ENCODE assay signal across 20 cellular contexts in the genomic region with DNA sequence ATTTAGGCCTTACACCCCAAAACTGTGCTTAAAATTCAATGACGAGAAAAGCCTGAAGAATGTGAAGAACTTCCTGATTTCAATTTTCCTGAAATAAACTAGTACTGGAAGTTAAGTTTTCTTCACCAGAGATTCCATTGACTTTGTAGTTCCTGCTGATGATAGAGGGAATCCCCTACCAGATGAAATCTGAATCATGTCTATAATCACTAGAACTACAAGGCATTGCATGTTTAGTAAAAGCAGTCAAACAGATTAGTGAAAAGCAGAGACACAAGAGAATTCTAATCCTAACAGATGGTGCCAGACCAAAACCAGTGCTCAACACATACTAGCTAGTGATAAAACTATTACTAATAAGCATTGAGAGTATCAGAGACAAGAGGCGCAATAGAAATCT.
A peak's percentile ranks its signal among the peaks of the same experiment; 100 is the strongest.
DNase-seq lines count a peak whose midpoint lies in the region; ATAC-seq and TF ChIP-seq lines count a peak whose summit lies in the region.
"Had no signal": no experiment of that assay in that cellular context is flagged by ENCODE, and none has a peak within 500 bp of the region (broad histone marks: within the 10 kb centered on the region; RNA-seq: fewer than 3 reads in every experiment).

No MANE protein-coding gene starts in this region.

- no peaks in the 10 kb centered on the region for H3K9me2 ChIP-seq in GM23338 (ENCODE audit: insufficient read depth)

- H3K36me3 Mint-ChIP-seq in naive B cell (no peaks in the 10 kb centered on the region), GM23338 (ENCODE audit: low read depth) (no peaks in the 10 kb centered on the region)
- H3K36me3 Mint-ChIP-seq: CD8-positive, alpha-beta T cell had no signal

- H3K79me2 ChIP-seq in GM23338 (replicated peaks; ENCODE audit: insufficient read depth), result no peaks in the 10 kb centered on the region

- H3K9me3 Mint-ChIP-seq in naive B cell, result peaks cover 0 to 2% (median 0%) of the 10 kb centered on the region in 7 donors
- no peaks in the 10 kb centered on the region for H3K9me3 Mint-ChIP-seq in GM23338
- H3K9me3 Mint-ChIP-seq: CD8-positive, alpha-beta T cell had no signal

- H3K27me3 Mint-ChIP-seq in naive B cell, result peaks cover 0 to 7% (median 0%) of the 10 kb centered on the region in 3 donors
- H3K27me3 Mint-ChIP-seq in GM23338 (ENCODE audit: insufficient read depth, low read depth, poor library complexity), result peaks cover 15% of the 10 kb centered on the region

- H3K36me3 ChIP-seq in GM23338 (ENCODE audit: insufficient read depth), result no peaks in the 10 kb centered on the region
- H3K36me3 ChIP-seq: tibial artery had no signal

- peak overlapping the region in 5 of 6 donors; percentile 7 to 93 (median 55) for H3K27ac Mint-ChIP-seq in naive B cell
- no peak overlapping the region for H3K27ac Mint-ChIP-seq in GM23338
- H3K27ac Mint-ChIP-seq: CD8-positive, alpha-beta T cell had no signal

- H2AFZ ChIP-seq in GM23338, result no peak overlapping the region

- H3K4me3 ChIP-seq in choroid plexus epithelial cell (ENCODE audit: low read depth, low read length), result no peak overlapping the region
- H3K4me3 ChIP-seq in GM23338, result no peak overlapping the region
- H3K4me3 ChIP-seq: tibial artery had no signal

- no peaks in the 10 kb centered on the region for H4K20me1 ChIP-seq in GM23338 (replicated peaks; ENCODE audit: insufficient read depth)

- ATAC-seq in naive B cell (ENCODE audit: low read depth in 2 of 2) (no peak), GM23338 (no peak)
- ATAC-seq: CD8-positive, alpha-beta T cell; left cardiac atrium had no signal

- DNase-seq in Caki2 (ENCODE audit: low read depth) (peak; percentile 28), NCI-H69 (lab: John Stamatoyannopoulos, UW) (peak; percentile 48), choroid plexus epithelial cell (ENCODE audit: low read depth) (peak; percentile 66), naive B cell (no peak), NCI-H2196 (lab: John Stamatoyannopoulos, UW; ENCODE audit: unreplicated experiment) (no peak), GM23338 (ENCODE audit: low spot score) (no peak), cortex of kidney (lab: John Stamatoyannopoulos, UW) (no peak)
- DNase-seq in activated effector memory CD4-positive, alpha-beta T cell treated with anti-CD3 and anti-CD28 coated beads, Interleukin-2, amount 50 U/mL, for 16 hours, result no peak
- DNase-seq: activated CD4-positive, alpha-beta T cell treated with anti-CD3 and anti-CD28 coated beads for 48 hours; activated effector memory CD4-positive, alpha-beta T cell treated with Interleukin-2 at 50 U/mL for 16 hours; CD8-positive, alpha-beta T cell; left cardiac atrium; NCI-H2107; NCI-H526 treated with DMSO at 0.1 percent for 48 hours; SIG-M5; stimulated activated CD4-positive, alpha-beta T cell treated with anti-CD3 and anti-CD28 coated beads, Interleukin-2, amount 100 ng/mL, for 24 hours; stimulated activated naive CD4-positive, alpha-beta T cell treated with Interleukin-2 at 50 U/mL for 16 hours; T-helper 1 cell; tibial artery had no signal

- in situ Hi-C loops in Caki2 (cut with HindIII; ENCODE audit: low pct_unique_long_range_greater_than_20kb, low sequenced_read_pairs), result no loop called here

- no peaks in the 10 kb centered on the region for H3K4me1 ChIP-seq in GM23338 (ENCODE audit: insufficient read depth)

- H3K4me3 Mint-ChIP-seq in naive B cell, result peak overlapping the region in 5 of 8 donors; percentile 59 to 88 (median 82)
- no peak overlapping the region for H3K4me3 Mint-ChIP-seq in GM23338
- H3K4me3 Mint-ChIP-seq: CD8-positive, alpha-beta T cell had no signal

- H3K27ac ChIP-seq in GM23338 (ENCODE audit: low read depth), result no peak overlapping the region
- H3K27ac ChIP-seq: epithelial cell of prostate, tibial artery had no signal

- no peak overlapping the region for H3K4me2 ChIP-seq in GM23338

- H3F3A ChIP-seq in GM23338 (replicated peaks; ENCODE audit: low read depth), result no peaks in the 10 kb centered on the region

- H3K27me3 ChIP-seq in GM23338 (ENCODE audit: insufficient read depth), result peaks cover 20% of the 10 kb centered on the region
- H3K27me3 ChIP-seq: tibial artery had no signal

- TF ChIP-seq CTCF in choroid plexus epithelial cell (conservative IDR thresholded peaks at IDR 0.05; ENCODE audit: low read depth, low read length) (no peak), GM23338 (conservative IDR thresholded peaks at IDR 0.05; ENCODE audit: low read depth in 2 of 2) (no peak)

- peaks cover 39 to 54% (median 43%) of the 10 kb centered on the region in 3 donors for H3K4me1 Mint-ChIP-seq in naive B cell
- peaks cover 16% of the 10 kb centered on the region for H3K4me1 Mint-ChIP-seq in GM23338

TF ChIP-seq in GM23338, 12 proteins besides CTCF, POLR2A, EP300 and RAD21:
- TF ChIP-seq EZH2 (IDR thresholded peaks at IDR 0.05; ENCODE audit: low read depth, unreplicated experiment) (no peak), CREB1 (CRISPR knock-in tag; IDR thresholded peaks at IDR 0.05; ENCODE audit: low read depth) (no peak), POLR2AphosphoS5 (IDR thresholded peaks at IDR 0.05; ENCODE audit: low read depth) (no peak), ZNF331 (CRISPR knock-in tag; IDR thresholded peaks at IDR 0.05; ENCODE audit: low read depth) (no peak), STAT1 (IDR thresholded peaks at IDR 0.05; ENCODE audit: unreplicated experiment) (no peak)
- TF ChIP-seq, protein P1, sequence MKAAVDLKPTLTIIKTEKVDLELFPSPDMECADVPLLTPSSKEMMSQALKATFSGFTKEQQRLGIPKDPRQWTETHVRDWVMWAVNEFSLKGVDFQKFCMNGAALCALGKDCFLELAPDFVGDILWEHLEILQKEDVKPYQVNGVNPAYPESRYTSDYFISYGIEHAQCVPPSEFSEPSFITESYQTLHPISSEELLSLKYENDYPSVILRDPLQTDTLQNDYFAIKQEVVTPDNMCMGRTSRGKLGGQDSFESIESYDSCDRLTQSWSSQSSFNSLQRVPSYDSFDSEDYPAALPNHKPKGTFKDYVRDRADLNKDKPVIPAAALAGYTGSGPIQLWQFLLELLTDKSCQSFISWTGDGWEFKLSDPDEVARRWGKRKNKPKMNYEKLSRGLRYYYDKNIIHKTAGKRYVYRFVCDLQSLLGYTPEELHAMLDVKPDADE (IDR thresholded peaks at IDR 0.05), result no peak

Comparison
In these comparisons a context has a peak if more than half of its experiments do, and no peak if none do; other contexts are left out.
1. DNase-seq: peak in Caki2 (single experiment), NCI-H69 (single experiment) and choroid plexus epithelial cell (single experiment); none in naive B cell (single experiment), NCI-H2196 (single experiment), activated effector memory CD4-positive, alpha-beta T cell treated with anti-CD3 and anti-CD28 coated beads, Interleukin-2, amount 50 U/mL, for 16 hours (single experiment), GM23338 (single experiment) and cortex of kidney (single experiment).